In the genomic region with DNA sequence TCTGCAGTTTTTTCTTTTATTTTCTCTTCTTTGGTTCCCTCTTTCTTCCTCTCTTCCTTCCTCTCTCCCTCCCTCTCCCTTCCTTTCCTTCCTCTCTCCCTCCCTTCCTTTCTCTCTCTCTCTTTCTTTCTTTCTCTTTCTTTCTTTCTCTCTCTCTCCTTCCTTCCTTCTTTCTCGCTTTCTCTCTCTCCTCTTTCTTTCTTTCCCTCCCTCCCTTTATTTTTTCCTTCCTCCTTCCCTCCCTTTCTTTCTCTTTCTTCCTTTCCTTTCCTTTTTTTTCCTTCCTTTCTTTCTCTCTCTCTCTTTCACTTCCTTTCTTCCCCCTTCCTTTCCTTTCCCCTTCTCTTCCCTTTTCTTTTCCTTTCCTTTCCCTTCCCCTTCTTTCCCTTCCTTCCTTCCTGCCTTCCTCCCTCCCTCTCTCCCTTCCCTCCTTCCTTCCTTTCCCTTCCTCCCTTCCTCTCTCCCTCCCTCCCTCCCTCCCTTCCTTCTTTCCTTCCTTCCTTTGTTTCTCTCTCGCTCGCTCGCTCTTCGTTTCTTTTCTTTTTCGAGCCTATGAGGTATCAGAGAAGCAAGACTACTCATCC, we compare ENCODE assay signal across 12 cellular contexts. TPM values are rescaled to one million over a fixed set of nuclear protein-coding genes. Genes with fewer than 3 reads are reported as not detected.
DNase-seq lines count a peak whose midpoint lies in the region; ATAC-seq and TF ChIP-seq lines count a peak whose summit lies in the region.
"Had no signal": no experiment of that assay in that cellular context is flagged by ENCODE, and none has a peak within 500 bp of the region (broad histone marks: within the 10 kb centered on the region; RNA-seq: fewer than 3 reads in every experiment).

No MANE protein-coding gene starts in this region.

- H3K4me1 ChIP-seq in OCI-LY7 (ENCODE audit: insufficient read depth, low read length, poor library complexity, severe bottlenecking): peaks cover 26% of the 10 kb centered on the region

- CTCF ChIA-PET in activated naive CD4-positive, alpha-beta T cell treated with anti-CD3 and anti-CD28 coated beads for 36 hours (lab: Charles Lee): interaction anchor here (1.4 to 3.4 kb wide), 2 partner anchors 13 to 14 kb away, joined by 11 to 25 read pairs; a partner anchor contains a TSS
- CTCF ChIA-PET in OCI-LY7 (lab: Charles Lee; ENCODE audit: unreplicated experiment): no interaction called here

- no peaks in the 10 kb centered on the region for H3K36me3 ChIP-seq in OCI-LY7 (ENCODE audit: insufficient read depth, low read length)

- POLR2A ChIA-PET in OCI-LY7 (lab: Charles Lee): interaction anchor here (0.7 to 0.8 kb wide), 2 partner anchors 14 to 29 kb away, joined by 3 to 8 read pairs; no protein-coding TSS in a partner anchor

- no peaks in the 10 kb centered on the region for H3K36me3 Mint-ChIP-seq in activated naive CD4-positive, alpha-beta T cell treated with anti-CD3 and anti-CD28 coated beads for 36 hours (ENCODE audit: low read depth)
- H3K36me3 Mint-ChIP-seq in endothelial cell (ENCODE audit: low read depth, unreplicated experiment): no peaks in the 10 kb centered on the region

- intact Hi-C loops in activated naive CD4-positive, alpha-beta T cell treated with anti-CD3 and anti-CD28 coated beads for 36 hours (cut with micrococcal nuclease): loop anchor here (1.0 to 5.0 kb wide), 4 partner anchors 13 to 456 kb away; no protein-coding TSS in a partner anchor
- intact Hi-C loops in OCI-LY7 (cut with micrococcal nuclease; ENCODE audit: unreplicated experiment): loop anchor here (5.0 kb wide), 1 partner anchor 96 kb away; no protein-coding TSS in a partner anchor

- no peak overlapping the region for H3K4me3 Mint-ChIP-seq in activated naive CD4-positive, alpha-beta T cell treated with anti-CD3 and anti-CD28 coated beads for 36 hours
- H3K4me3 Mint-ChIP-seq in endothelial cell (ENCODE audit: unreplicated experiment): no peak overlapping the region
- H3K4me3 Mint-ChIP-seq in stimulated activated naive CD8-positive, alpha-beta T cell treated with anti-CD3 and anti-CD28 coated beads, Interleukin-15, amount 100 ng/mL, for 72 hours: peak overlapping the region; percentile 61 to 65

- no peaks in the 10 kb centered on the region for H3K27me3 Mint-ChIP-seq in activated naive CD4-positive, alpha-beta T cell treated with anti-CD3 and anti-CD28 coated beads for 36 hours (ENCODE audit: low read depth)
- H3K27me3 Mint-ChIP-seq in endothelial cell (ENCODE audit: unreplicated experiment): peaks cover 7% of the 10 kb centered on the region
- no peaks in the 10 kb centered on the region for H3K27me3 Mint-ChIP-seq in stimulated activated naive CD8-positive, alpha-beta T cell treated with anti-CD3 and anti-CD28 coated beads, Interleukin-15, amount 100 ng/mL, for 72 hours

- peaks cover 29% of the 10 kb centered on the region for H3K4me1 Mint-ChIP-seq in activated naive CD4-positive, alpha-beta T cell treated with anti-CD3 and anti-CD28 coated beads for 36 hours (ENCODE audit: low read depth)
- peaks cover 26% of the 10 kb centered on the region for H3K4me1 Mint-ChIP-seq in endothelial cell (ENCODE audit: unreplicated experiment)
- peaks cover 44% of the 10 kb centered on the region for H3K4me1 Mint-ChIP-seq in stimulated activated naive CD8-positive, alpha-beta T cell treated with anti-CD3 and anti-CD28 coated beads, Interleukin-15, amount 100 ng/mL, for 72 hours

- no peak for DNase-seq in activated naive CD4-positive, alpha-beta T cell treated with anti-CD3 and anti-CD28 coated beads for 36 hours
- DNase-seq in activated naive CD4-positive, alpha-beta T cell treated with anti-CD3 and anti-CD28 coated beads, Interleukin-2, amount 50 U/mL, for 16 hours: no peak
- DNase-seq in OCI-LY7 (ENCODE audit: low spot score): no peak
- no peak for DNase-seq in endothelial cell (ENCODE audit: low spot score)
- no peak for DNase-seq in stimulated activated naive CD8-positive, alpha-beta T cell treated with anti-CD3 and anti-CD28 coated beads, Interleukin-15, amount 100 ng/mL, for 72 hours
- DNase-seq in GOT3 (lab: John Stamatoyannopoulos, UW): no peak
- DNase-seq: anterior cingulate cortex, cortex of kidney, DMS79 treated with DMSO at 0.1 percent for 48 hours, midbrain had no signal

- no peak for TF ChIP-seq CTCF in OCI-LY7 (conservative IDR thresholded peaks at IDR 0.05; ENCODE audit: low read length)
- TF ChIP-seq CTCF in endothelial cell (IDR thresholded peaks at IDR 0.05; ENCODE audit: unreplicated experiment): no peak

- H4K20me1 ChIP-seq in OCI-LY7 (ENCODE audit: insufficient read depth, low read length): no peaks in the 10 kb centered on the region

- H3K27ac ChIP-seq in OCI-LY7 (ENCODE audit: low read depth, low read length, poor library complexity, severe bottlenecking): no peak overlapping the region

- no peaks in the 10 kb centered on the region for H3K9me3 ChIP-seq in OCI-LY7 (ENCODE audit: low read length)

- H3K4me3 ChIP-seq in OCI-LY7 (ENCODE audit: low read depth, low read length, poor library complexity, severe bottlenecking): no peak overlapping the region

- H3K9me2 ChIP-seq in OCI-LY7 (ENCODE audit: insufficient read depth, low read length): no peaks in the 10 kb centered on the region

- H3K4me2 ChIP-seq in OCI-LY7 (ENCODE audit: low read length): no peak overlapping the region

- peak overlapping the region; percentile 46 for H3K27ac Mint-ChIP-seq in activated naive CD4-positive, alpha-beta T cell treated with anti-CD3 and anti-CD28 coated beads for 36 hours
- peak overlapping the region; percentile 83 for H3K27ac Mint-ChIP-seq in endothelial cell (ENCODE audit: unreplicated experiment)
- H3K27ac Mint-ChIP-seq in stimulated activated naive CD8-positive, alpha-beta T cell treated with anti-CD3 and anti-CD28 coated beads, Interleukin-15, amount 100 ng/mL, for 72 hours: peak overlapping the region; percentile 87 to 89

- H3K9me3 Mint-ChIP-seq in activated naive CD4-positive, alpha-beta T cell treated with anti-CD3 and anti-CD28 coated beads for 36 hours: no peaks in the 10 kb centered on the region
- no peaks in the 10 kb centered on the region for H3K9me3 Mint-ChIP-seq in endothelial cell (ENCODE audit: unreplicated experiment)
- no peaks in the 10 kb centered on the region for H3K9me3 Mint-ChIP-seq in stimulated activated naive CD8-positive, alpha-beta T cell treated with anti-CD3 and anti-CD28 coated beads, Interleukin-15, amount 100 ng/mL, for 72 hours

- H2AFZ ChIP-seq in OCI-LY7 (ENCODE audit: low read length): peak overlapping the region; percentile 29; the same call in 1 of the 2 replicates

- H3K79me2 ChIP-seq in OCI-LY7 (ENCODE audit: insufficient read depth, low read depth, low read length): no peaks in the 10 kb centered on the region

- ATAC-seq in stimulated activated naive CD8-positive, alpha-beta T cell treated with anti-CD3 and anti-CD28 coated beads, Interleukin-15, amount 100 ng/mL, for 72 hours: no peak
- no peak for ATAC-seq in HG03280 (IDR thresholded peaks at IDR 0.05; ENCODE audit: unreplicated experiment)
- ATAC-seq in GM21576 (IDR thresholded peaks at IDR 0.05; ENCODE audit: unreplicated experiment): no peak

- no TSS peak for BruUV-seq in OCI-LY7 (replicated peaks; lab: Mats Ljungman, UMichigan)

RNA-seq across cellular contexts. Expression of a gene that starts 13.7 kb away (rescaled TPM):
- total RNA-seq in activated naive CD4-positive, alpha-beta T cell treated with anti-CD3 and anti-CD28 coated beads for 36 hours: under 1 TPM; 0.38 to 0.64 TPM
- not detected in 2 replicates for total RNA-seq in OCI-LY7 (2014; rRNA removed; shearing (Covaris generic))
- 0.53 TPM in 1 of 2 replicates, not detected in the other for total RNA-seq in OCI-LY7 (2022)
- total RNA-seq in endothelial cell (ENCODE audit: unreplicated experiment): 2.5 TPM

Comparison
In these comparisons a context has a peak if more than half of its experiments do, and no peak if none do; other contexts are left out.
1. H3K4me3 Mint-ChIP-seq: peak in stimulated activated naive CD8-positive, alpha-beta T cell treated with anti-CD3 and anti-CD28 coated beads, Interleukin-15, amount 100 ng/mL, for 72 hours (2 of 2); none in activated naive CD4-positive, alpha-beta T cell treated with anti-CD3 and anti-CD28 coated beads for 36 hours (single experiment) and endothelial cell (single experiment).
2. Peak in every context shown above with its lines, with median percentiles within 50 percentile points of each other: H3K27ac Mint-ChIP-seq.